In genomic region chr6:30664994-30665767, GRCh38 we compare ENCODE assay signal across 29 cellular contexts. TPM values are rescaled to one million over a fixed set of nuclear protein-coding genes. Genes with fewer than 3 reads are reported as not detected.
DNase-seq lines count a peak whose midpoint lies in the region; ATAC-seq, FAIRE-seq and TF ChIP-seq lines count a peak whose summit lies in the region.
"Had no signal": no experiment of that assay in that cellular context is flagged by ENCODE, and none has a peak within 500 bp of the region (broad histone marks: within the 10 kb centered on the region; RNA-seq: fewer than 3 reads in every experiment).

No MANE protein-coding gene starts in this region.

- no peak for ATAC-seq in activated T-helper 17 cell treated with anti-CD3 and anti-CD28 coated beads, Interleukin-2, amount 50 U/mL, for 72 hours (replicated peaks)
- ATAC-seq: activated CD4-positive, CD25-positive, alpha-beta regulatory T cell treated with anti-CD3 and anti-CD28 coated beads, Interleukin-2, amount 50 U/mL, for 24 hours; gastrocnemius medialis; mucosa of descending colon; natural killer cell treated with Interleukin-12 subunit alpha and Interleukin-12 subunit beta and Interleukin-15 and Interleukin-18, amount 100 ng/mL, for 72 hours had no signal

- no peaks in the 10 kb centered on the region for H3K4me1 ChIP-seq in endothelial cell of umbilical vein (ENCODE audit: control insufficient read depth, extremely low read depth, insufficient read depth, low read length)
- H3K4me1 ChIP-seq: gastrocnemius medialis, thyroid gland, vagina had no signal

- no peaks in the 10 kb centered on the region for H3K9me3 ChIP-seq in endothelial cell of umbilical vein (replicated peaks; ENCODE audit: control insufficient read depth, insufficient read depth, low read length)
- H3K9me3 ChIP-seq: gastrocnemius medialis, mucosa of descending colon, ovary, stomach, thyroid gland, vagina had no signal

- peaks cover 14 to 42% of the 10 kb centered on the region in 2 experiments for H3K36me3 ChIP-seq in endothelial cell of umbilical vein (ENCODE audit: control insufficient read depth in 2 of 2, extremely low read depth in 1 of 2, insufficient read depth in 2 of 2, low read length in 2 of 2)
- H3K36me3 ChIP-seq: ovary had no signal

- BruUV-seq in endothelial cell of umbilical vein (replicated peaks; lab: Mats Ljungman, UMichigan), result TSS peak; percentile 49

- no peak overlapping the region for H3K4me3 Mint-ChIP-seq in activated T-helper 17 cell treated with anti-CD3 and anti-CD28 coated beads, Interleukin-2, amount 50 U/mL, for 72 hours
- H3K4me3 Mint-ChIP-seq in activated CD4-positive, alpha-beta T cell treated with anti-CD3 and anti-CD28 coated beads, Interleukin-2, amount 10 ng/mL, durations not matched to agents 24 days and 14 days, result no peak overlapping the region
- H3K4me3 Mint-ChIP-seq: activated CD8-positive, alpha-beta T cell treated with anti-CD3 and anti-CD28 coated beads for 36 hours; central memory CD8-positive, alpha-beta T cell; dendritic cell treated with granulocyte-macrophage colony-stimulating factor and Interleukin-4, amounts not matched to agents 40 ng/mL and 50 ng/mL, for 4 days; endodermal cell; natural killer cell treated with Interleukin-12 subunit alpha and Interleukin-12 subunit beta and Interleukin-15 and Interleukin-18, amount 100 ng/mL, for 72 hours had no signal

- TF ChIP-seq POLR2A in endothelial cell of umbilical vein (IDR thresholded peaks at IDR 0.05; ENCODE audit: low read depth, low read length), result no peak

- H3K79me2 ChIP-seq in endothelial cell of umbilical vein (ENCODE audit: control insufficient read depth, insufficient read depth, low read length), result no peaks in the 10 kb centered on the region

- H3K27ac ChIP-seq in endothelial cell of umbilical vein (ENCODE audit: insufficient read depth, low read depth, low read length), result no peak overlapping the region
- H3K27ac ChIP-seq: C4-2B, gastrocnemius medialis, ovary, SK-N-MC, skin epidermis, stomach, thyroid gland, vagina had no signal

- no peak overlapping the region for H2AFZ ChIP-seq in endothelial cell of umbilical vein (ENCODE audit: low read depth, low read length)

- no peaks in the 10 kb centered on the region for H3K27me3 ChIP-seq in endothelial cell of umbilical vein (ENCODE audit: control insufficient read depth in 2 of 2, insufficient read depth in 2 of 2, low read length in 2 of 2)
- H3K27me3 ChIP-seq: gastrocnemius medialis, ovary, stomach, thyroid gland, vagina had no signal

- no peak for FAIRE-seq in endothelial cell of umbilical vein (lab: Jason Lieb, UNC)
- FAIRE-seq: GM19239, TTC549 had no signal

- CTCF ChIA-PET in endothelial cell of umbilical vein (lab: Charles Lee), result interaction anchor here (0.8 to 1.7 kb wide), 7 partner anchors 8 to 183 kb away, joined by 3 to 5 read pairs (median 4); partner anchors contain the start of genes DHX16 and MRPS18B

- intact Hi-C loops in endothelial cell of umbilical vein (cut with micrococcal nuclease), result no loop called here
- intact Hi-C loops in activated CD4-positive, alpha-beta T cell treated with anti-CD3 and anti-CD28 coated beads, Interleukin-2, amount 10 ng/mL, durations not matched to agents 24 days and 14 days (cut with micrococcal nuclease), result no loop called here

- no peak overlapping the region for H3K4me2 ChIP-seq in endothelial cell of umbilical vein (ENCODE audit: insufficient read depth, low read length)

- H3K27ac Mint-ChIP-seq in activated T-helper 17 cell treated with anti-CD3 and anti-CD28 coated beads, Interleukin-2, amount 50 U/mL, for 72 hours, result peak overlapping the region; percentile 83
- H3K27ac Mint-ChIP-seq in activated CD4-positive, alpha-beta T cell treated with anti-CD3 and anti-CD28 coated beads, Interleukin-2, amount 10 ng/mL, durations not matched to agents 24 days and 14 days, result no peak overlapping the region
- H3K27ac Mint-ChIP-seq: dendritic cell treated with granulocyte-macrophage colony-stimulating factor and Interleukin-4, amounts not matched to agents 40 ng/mL and 50 ng/mL, for 4 days; endodermal cell had no signal

- POLR2A ChIA-PET in endothelial cell of umbilical vein (lab: Charles Lee), result interaction anchor here (0.6 kb wide), 1 partner anchor 37 kb away, joined by 3 read pairs; no protein-coding TSS in a partner anchor

- no peak for TF ChIP-seq CTCF in endothelial cell of umbilical vein (IDR thresholded peaks at IDR 0.05; ENCODE audit: extremely low read depth in 1 of 2, insufficient read depth in 1 of 2, low read depth in 1 of 2, low read length in 2 of 2)

- dilution Hi-C loops in endothelial cell of umbilical vein (cut with MboI; ENCODE audit: extremely low pct_ligation_motif_present, low sequenced_read_pairs), result no loop called here

- no peak overlapping the region for H3K4me3 ChIP-seq in endothelial cell of umbilical vein (replicated peaks in 1 of 3; ENCODE audit: insufficient read depth in 1 of 3, low read depth in 1 of 3, low read length in 3 of 3)
- H3K4me3 ChIP-seq: gastrocnemius medialis, lung, mucosa of descending colon, ovary, SK-N-MC, skin epidermis, stomach, thyroid gland, vagina had no signal

- no peaks in the 10 kb centered on the region for H3K9me1 ChIP-seq in endothelial cell of umbilical vein (replicated peaks; ENCODE audit: control insufficient read depth, extremely low read depth, insufficient read depth, low read length)

- no peak overlapping the region for H3K9ac ChIP-seq in endothelial cell of umbilical vein (replicated peaks; ENCODE audit: extremely low read depth, insufficient read depth, low read length)

- DNase-seq in endothelial cell of umbilical vein (ENCODE audit: low read depth, low spot score) (no peak), HuH-7 (ENCODE audit: low spot score) (no peak)
- no peak for DNase-seq in activated CD4-positive, alpha-beta T cell treated with anti-CD3 and anti-CD28 coated beads, Interleukin-2, amount 10 ng/mL, durations not matched to agents 24 days and 14 days
- DNase-seq: activated CD8-positive, alpha-beta T cell treated with anti-CD3 and anti-CD28 coated beads for 36 hours; Calu3; DND-41; endodermal cell; gastrocnemius medialis; H7; mucosa of descending colon; NCI-H1048; NCI-H1694; NCI-H446 treated with DMSO at 0.1 percent for 48 hours; ovary; retina; stomach; thyroid gland had no signal

- no peaks in the 10 kb centered on the region for H3K27me3 Mint-ChIP-seq in activated T-helper 17 cell treated with anti-CD3 and anti-CD28 coated beads, Interleukin-2, amount 50 U/mL, for 72 hours
- no peaks in the 10 kb centered on the region for H3K27me3 Mint-ChIP-seq in activated CD4-positive, alpha-beta T cell treated with anti-CD3 and anti-CD28 coated beads, Interleukin-2, amount 10 ng/mL, durations not matched to agents 24 days and 14 days
- H3K27me3 Mint-ChIP-seq: activated CD8-positive, alpha-beta T cell treated with anti-CD3 and anti-CD28 coated beads for 36 hours; central memory CD8-positive, alpha-beta T cell; dendritic cell treated with granulocyte-macrophage colony-stimulating factor and Interleukin-4, amounts not matched to agents 40 ng/mL and 50 ng/mL, for 4 days; natural killer cell treated with Interleukin-12 subunit alpha and Interleukin-12 subunit beta and Interleukin-15 and Interleukin-18, amount 100 ng/mL, for 72 hours had no signal

- H3K9me3 Mint-ChIP-seq in activated T-helper 17 cell treated with anti-CD3 and anti-CD28 coated beads, Interleukin-2, amount 50 U/mL, for 72 hours, result no peaks in the 10 kb centered on the region
- H3K9me3 Mint-ChIP-seq in activated CD4-positive, alpha-beta T cell treated with anti-CD3 and anti-CD28 coated beads, Interleukin-2, amount 10 ng/mL, durations not matched to agents 24 days and 14 days, result no peaks in the 10 kb centered on the region
- H3K9me3 Mint-ChIP-seq: activated CD8-positive, alpha-beta T cell treated with anti-CD3 and anti-CD28 coated beads for 36 hours; central memory CD8-positive, alpha-beta T cell; dendritic cell treated with granulocyte-macrophage colony-stimulating factor and Interleukin-4, amounts not matched to agents 40 ng/mL and 50 ng/mL, for 4 days; endodermal cell; natural killer cell treated with Interleukin-12 subunit alpha and Interleukin-12 subunit beta and Interleukin-15 and Interleukin-18, amount 100 ng/mL, for 72 hours had no signal

- no peaks in the 10 kb centered on the region for H4K20me1 ChIP-seq in endothelial cell of umbilical vein (replicated peaks; ENCODE audit: control insufficient read depth, extremely low read depth, insufficient read depth, low read length)

- H3K4me1 Mint-ChIP-seq in activated T-helper 17 cell treated with anti-CD3 and anti-CD28 coated beads, Interleukin-2, amount 50 U/mL, for 72 hours, result peaks cover 19% of the 10 kb centered on the region
- peaks cover 11% of the 10 kb centered on the region for H3K4me1 Mint-ChIP-seq in activated CD4-positive, alpha-beta T cell treated with anti-CD3 and anti-CD28 coated beads, Interleukin-2, amount 10 ng/mL, durations not matched to agents 24 days and 14 days

- H3K36me3 Mint-ChIP-seq in activated T-helper 17 cell treated with anti-CD3 and anti-CD28 coated beads, Interleukin-2, amount 50 U/mL, for 72 hours (ENCODE audit: low read depth), result peaks cover 88% of the 10 kb centered on the region
- peaks cover 53% of the 10 kb centered on the region for H3K36me3 Mint-ChIP-seq in activated CD4-positive, alpha-beta T cell treated with anti-CD3 and anti-CD28 coated beads, Interleukin-2, amount 10 ng/mL, durations not matched to agents 24 days and 14 days (ENCODE audit: low read depth)

RNA-seq across cellular contexts. Expression of gene DHX16, which starts 7.6 kb away (rescaled TPM):
- 10 to 100 TPM; 27.4 to 40.0 TPM for total RNA-seq in activated T-helper 17 cell treated with anti-CD3 and anti-CD28 coated beads, Interleukin-2, amount 50 U/mL, for 72 hours
- 36.3 and 38.2 TPM in 2 replicates for total RNA-seq in endothelial cell of umbilical vein
- 62.3 and 66.5 TPM in 2 replicates for polyA plus RNA-seq in endothelial cell of umbilical vein
- 42.2 and 43.9 TPM in 2 replicates for polyA plus RNA-seq in endothelial cell of umbilical vein (2011; cell fraction: cytosol; rRNA removed)
- 141 and 146 TPM in 2 replicates for polyA plus RNA-seq in endothelial cell of umbilical vein (2011; cell fraction: nucleus; rRNA removed)
- polyA plus RNA-seq in endothelial cell of umbilical vein (2012), result 30.0 and 30.6 TPM in 2 replicates
- 61.9 and 63.5 TPM in 2 replicates for polyA minus RNA-seq in endothelial cell of umbilical vein
- 24.9 TPM for polyA minus RNA-seq in endothelial cell of umbilical vein (2011; cell fraction: cytosol; rRNA and poly(A)+ RNA removed)
- polyA minus RNA-seq in endothelial cell of umbilical vein (2011; cell fraction: nucleus; rRNA and poly(A)+ RNA removed), result 24.0 and 31.7 TPM in 2 replicates
- 53.4 and 56.7 TPM in 2 replicates for total RNA-seq in activated CD4-positive, alpha-beta T cell treated with anti-CD3 and anti-CD28 coated beads, Interleukin-2, amount 10 ng/mL, durations not matched to agents 24 days and 14 days

RNA-seq across cellular contexts. Expression of gene C6orf136, which starts 18.2 kb away (rescaled TPM):
- total RNA-seq in activated T-helper 17 cell treated with anti-CD3 and anti-CD28 coated beads, Interleukin-2, amount 50 U/mL, for 72 hours, result 10 to 100 TPM; 24.8 to 36.7 TPM
- 18.5 and 21.0 TPM in 2 replicates for total RNA-seq in endothelial cell of umbilical vein
- polyA plus RNA-seq in endothelial cell of umbilical vein, result 19.1 and 20.2 TPM in 2 replicates
- polyA plus RNA-seq in endothelial cell of umbilical vein (2011; cell fraction: cytosol; rRNA removed), result 12.3 and 13.2 TPM in 2 replicates
- 41.5 and 46.2 TPM in 2 replicates for polyA plus RNA-seq in endothelial cell of umbilical vein (2011; cell fraction: nucleus; rRNA removed)
- polyA plus RNA-seq in endothelial cell of umbilical vein (2012), result 11.7 and 11.9 TPM in 2 replicates
- 17.4 and 17.5 TPM in 2 replicates for polyA minus RNA-seq in endothelial cell of umbilical vein
- polyA minus RNA-seq in endothelial cell of umbilical vein (2011; cell fraction: cytosol; rRNA and poly(A)+ RNA removed), result 9.0 TPM
- polyA minus RNA-seq in endothelial cell of umbilical vein (2011; cell fraction: nucleus; rRNA and poly(A)+ RNA removed), result 8.1 and 11.1 TPM in 2 replicates
- total RNA-seq in activated CD4-positive, alpha-beta T cell treated with anti-CD3 and anti-CD28 coated beads, Interleukin-2, amount 10 ng/mL, durations not matched to agents 24 days and 14 days, result 28.9 and 39.4 TPM in 2 replicates

RNA-seq across cellular contexts. Expression of gene PPP1R18, which starts 21.3 kb away (rescaled TPM):
- 100 to 1,000 TPM; 190 to 238 TPM for total RNA-seq in activated T-helper 17 cell treated with anti-CD3 and anti-CD28 coated beads, Interleukin-2, amount 50 U/mL, for 72 hours
- 129 and 136 TPM in 2 replicates for total RNA-seq in endothelial cell of umbilical vein
- polyA plus RNA-seq in endothelial cell of umbilical vein, result 167 and 173 TPM in 2 replicates
- polyA plus RNA-seq in endothelial cell of umbilical vein (2011; cell fraction: cytosol; rRNA removed), result 125 and 137 TPM in 2 replicates
- 98.3 and 116 TPM in 2 replicates for polyA plus RNA-seq in endothelial cell of umbilical vein (2011; cell fraction: nucleus; rRNA removed)
- polyA plus RNA-seq in endothelial cell of umbilical vein (2012), result 94.7 and 97.8 TPM in 2 replicates
- polyA minus RNA-seq in endothelial cell of umbilical vein, result 136 and 140 TPM in 2 replicates
- polyA minus RNA-seq in endothelial cell of umbilical vein (2011; cell fraction: cytosol; rRNA and poly(A)+ RNA removed), result 15.4 TPM
- polyA minus RNA-seq in endothelial cell of umbilical vein (2011; cell fraction: nucleus; rRNA and poly(A)+ RNA removed), result 41.1 and 44.0 TPM in 2 replicates
- total RNA-seq in activated CD4-positive, alpha-beta T cell treated with anti-CD3 and anti-CD28 coated beads, Interleukin-2, amount 10 ng/mL, durations not matched to agents 24 days and 14 days, result 167 and 169 TPM in 2 replicates

RNA-seq across cellular contexts. Expression of gene NRM, which starts 25.6 kb away (rescaled TPM):
- total RNA-seq in activated T-helper 17 cell treated with anti-CD3 and anti-CD28 coated beads, Interleukin-2, amount 50 U/mL, for 72 hours, result 10 to 100 TPM; 26.0 to 36.9 TPM
- 28.5 and 32.2 TPM in 2 replicates for total RNA-seq in endothelial cell of umbilical vein
- polyA plus RNA-seq in endothelial cell of umbilical vein, result 33.8 and 36.7 TPM in 2 replicates
- 33.0 and 34.0 TPM in 2 replicates for polyA plus RNA-seq in endothelial cell of umbilical vein (2011; cell fraction: cytosol; rRNA removed)
- polyA plus RNA-seq in endothelial cell of umbilical vein (2011; cell fraction: nucleus; rRNA removed), result 16.0 and 18.9 TPM in 2 replicates
- 17.7 and 22.2 TPM in 2 replicates for polyA plus RNA-seq in endothelial cell of umbilical vein (2012)
- polyA minus RNA-seq in endothelial cell of umbilical vein, result 17.5 and 18.7 TPM in 2 replicates
- polyA minus RNA-seq in endothelial cell of umbilical vein (2011; cell fraction: cytosol; rRNA and poly(A)+ RNA removed), result 20.0 TPM
- 4.5 and 7.8 TPM in 2 replicates for polyA minus RNA-seq in endothelial cell of umbilical vein (2011; cell fraction: nucleus; rRNA and poly(A)+ RNA removed)
- total RNA-seq in activated CD4-positive, alpha-beta T cell treated with anti-CD3 and anti-CD28 coated beads, Interleukin-2, amount 10 ng/mL, durations not matched to agents 24 days and 14 days, result 20.2 and 20.5 TPM in 2 replicates

RNA-seq across cellular contexts. Expression of gene ATAT1, which starts 38.5 kb away (rescaled TPM):
- total RNA-seq in activated T-helper 17 cell treated with anti-CD3 and anti-CD28 coated beads, Interleukin-2, amount 50 U/mL, for 72 hours, result 10 to 100 TPM; 12.3 to 20.9 TPM
- 18.4 and 20.2 TPM in 2 replicates for total RNA-seq in endothelial cell of umbilical vein
- 17.4 and 19.4 TPM in 2 replicates for polyA plus RNA-seq in endothelial cell of umbilical vein
- polyA plus RNA-seq in endothelial cell of umbilical vein (2011; cell fraction: cytosol; rRNA removed), result 11.8 and 15.1 TPM in 2 replicates
- polyA plus RNA-seq in endothelial cell of umbilical vein (2011; cell fraction: nucleus; rRNA removed), result 85.2 and 95.7 TPM in 2 replicates
- 18.1 and 18.3 TPM in 2 replicates for polyA plus RNA-seq in endothelial cell of umbilical vein (2012)
- 13.5 and 23.0 TPM in 2 replicates for polyA minus RNA-seq in endothelial cell of umbilical vein
- not detected for polyA minus RNA-seq in endothelial cell of umbilical vein (2011; cell fraction: cytosol; rRNA and poly(A)+ RNA removed)
- 23.2 and 23.4 TPM in 2 replicates for polyA minus RNA-seq in endothelial cell of umbilical vein (2011; cell fraction: nucleus; rRNA and poly(A)+ RNA removed)
- total RNA-seq in activated CD4-positive, alpha-beta T cell treated with anti-CD3 and anti-CD28 coated beads, Interleukin-2, amount 10 ng/mL, durations not matched to agents 24 days and 14 days, result 11.4 and 14.4 TPM in 2 replicates
